In the genomic region with DNA sequence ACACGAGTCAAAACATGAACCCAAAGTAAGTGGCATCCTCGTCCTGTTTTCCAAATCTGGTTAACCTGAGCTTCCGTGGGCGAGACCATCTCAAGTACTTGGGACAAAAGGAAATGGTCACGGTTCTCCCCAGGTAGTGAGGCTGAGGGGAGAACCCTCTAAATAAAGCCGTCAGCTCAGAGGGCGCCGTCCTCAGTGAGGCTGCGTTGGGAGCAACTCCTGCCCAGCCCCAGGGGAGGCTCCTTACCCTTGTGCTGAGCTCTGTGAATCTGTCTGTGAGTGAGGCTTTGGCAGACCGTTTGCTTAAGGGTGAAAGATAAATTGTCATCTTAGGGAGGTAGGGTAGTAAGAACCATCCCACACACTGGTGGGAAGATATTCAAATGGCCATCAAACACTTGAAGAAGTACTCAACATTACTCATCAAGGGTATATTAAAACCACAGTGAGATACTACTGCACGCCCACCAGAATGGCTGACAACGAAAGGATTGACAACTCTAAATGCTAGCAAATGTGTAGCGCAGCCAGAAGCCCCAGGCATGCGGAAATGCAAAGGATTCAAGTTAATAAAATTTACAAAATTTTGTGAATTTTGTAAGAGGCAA, we compare ENCODE assay signal across 1 cellular context.
A peak's percentile ranks its signal among the peaks of the same experiment; 100 is the strongest.
TF ChIP-seq lines count a peak whose summit lies in the region.

No MANE protein-coding gene starts in this region.

TF ChIP-seq in HEK293, 187 proteins besides CTCF, POLR2A, EP300 and RAD21:
- TF ChIP-seq ZNF354C (tag by site-specific recombination; IDR thresholded peaks at IDR 0.05; ENCODE audit: borderline replicate concordance, low read depth) (no peak), MYNN (tag by site-specific recombination; IDR thresholded peaks at IDR 0.05; ENCODE audit: borderline replicate concordance) (no peak), EGR2 (tag by site-specific recombination; IDR thresholded peaks at IDR 0.05; ENCODE audit: low read depth) (peak; percentile 95), ZFHX2 (tag by site-specific recombination; conservative IDR thresholded peaks at IDR 0.05) (peak; percentile 78)
